ENCODE assay signal across 8 cellular contexts in genomic region chr19:55063492-55063843, GRCh38. TPM values are rescaled to one million over a fixed set of nuclear protein-coding genes. Genes with fewer than 3 reads are reported as not detected.
A peak's percentile ranks its signal among the peaks of the same experiment; 100 is the strongest.
DNase-seq lines count a peak whose midpoint lies in the region; ATAC-seq and TF ChIP-seq lines count a peak whose summit lies in the region.

No MANE protein-coding gene starts in this region.

- peaks cover 2% of the 10 kb centered on the region for H3K36me3 ChIP-seq in adipocyte (ENCODE audit: control insufficient read depth, insufficient read depth, low read length, severe bottlenecking)
- H3K36me3 ChIP-seq in muscle layer of duodenum (ENCODE audit: control insufficient read depth in 1 of 2, insufficient read depth in 2 of 2, low read length in 2 of 2) = peaks cover 0 to 7% of the 10 kb centered on the region in 2 donors
- H3K36me3 ChIP-seq in thoracic aorta = peaks cover 3% of the 10 kb centered on the region

- H3K27me3 ChIP-seq in adipocyte (replicated peaks; ENCODE audit: control insufficient read depth, insufficient read depth, low read length) (peaks cover 23% of the 10 kb centered on the region), muscle layer of duodenum (ENCODE audit: low read depth, low read length) (peaks cover 7% of the 10 kb centered on the region), thoracic aorta (replicated peaks; ENCODE audit: insufficient read depth) (no peaks in the 10 kb centered on the region)

- TF ChIP-seq CTCF in thoracic aorta (IDR thresholded peaks at IDR 0.05) = no peak

- peaks cover 3% of the 10 kb centered on the region for H3K4me1 ChIP-seq in adipocyte (ENCODE audit: control insufficient read depth, insufficient read depth, low read length)
- peaks cover 0 to 8% of the 10 kb centered on the region in 2 donors for H3K4me1 ChIP-seq in muscle layer of duodenum (ENCODE audit: control insufficient read depth in 1 of 2, insufficient read depth in 2 of 2, low read length in 2 of 2)
- peaks cover 3 to 10% of the 10 kb centered on the region in 2 donors for H3K4me1 ChIP-seq in thoracic aorta (ENCODE audit: control insufficient read depth in 1 of 2, low read depth in 2 of 2)

- H3K36me3 Mint-ChIP-seq in activated naive CD4-positive, alpha-beta T cell treated with anti-CD3 and anti-CD28 coated beads for 36 hours (ENCODE audit: low read depth) = peaks cover 9% of the 10 kb centered on the region

- DNase-seq in activated naive CD4-positive, alpha-beta T cell treated with anti-CD3 and anti-CD28 coated beads for 36 hours = no peak
- no peak for DNase-seq in activated naive CD4-positive, alpha-beta T cell (lab: John Stamatoyannopoulos, UW)
- no peak for DNase-seq in adipocyte (ENCODE audit: low read depth)
- DNase-seq in thoracic aorta (ENCODE audit: low spot score) = no peak
- DNase-seq in DMS153 treated with DMSO at 0.1 percent for 48 hours (lab: John Stamatoyannopoulos, UW; ENCODE audit: unreplicated experiment) = no peak

- no peaks in the 10 kb centered on the region for H3K9me3 Mint-ChIP-seq in activated naive CD4-positive, alpha-beta T cell treated with anti-CD3 and anti-CD28 coated beads for 36 hours

- no peak overlapping the region for H3K27ac ChIP-seq in muscle layer of duodenum (ENCODE audit: low read length)
- H3K27ac ChIP-seq in thoracic aorta = peak overlapping the region; percentile 48 to 55

- ATAC-seq in thoracic aorta (ENCODE audit: insufficient number of reproducible peaks, low FRiP score, low read depth) (no peak), HG02884 (IDR thresholded peaks at IDR 0.05; ENCODE audit: unreplicated experiment) (no peak), HG03442 (IDR thresholded peaks at IDR 0.05; ENCODE audit: unreplicated experiment) (no peak)

- intact Hi-C loops in activated naive CD4-positive, alpha-beta T cell treated with anti-CD3 and anti-CD28 coated beads for 36 hours (cut with micrococcal nuclease) = loop anchor here (1.0 to 2.0 kb wide), 6 partner anchors 18 to 615 kb away; partner anchors contain the start of genes KMT5C and LENG8

- H3K9me3 ChIP-seq in adipocyte (ENCODE audit: control insufficient read depth, low read length) (no peaks in the 10 kb centered on the region), muscle layer of duodenum (ENCODE audit: control insufficient read depth in 1 of 2, low read length in 2 of 2) (no peaks in the 10 kb centered on the region), thoracic aorta (no peaks in the 10 kb centered on the region)

- peaks cover 29% of the 10 kb centered on the region for H3K27me3 Mint-ChIP-seq in activated naive CD4-positive, alpha-beta T cell treated with anti-CD3 and anti-CD28 coated beads for 36 hours (ENCODE audit: low read depth)

- CTCF ChIA-PET in activated naive CD4-positive, alpha-beta T cell treated with anti-CD3 and anti-CD28 coated beads for 36 hours (lab: Charles Lee) = no interaction called here

- peaks cover 21% of the 10 kb centered on the region for H3K4me1 Mint-ChIP-seq in activated naive CD4-positive, alpha-beta T cell treated with anti-CD3 and anti-CD28 coated beads for 36 hours (ENCODE audit: low read depth)

- H3K4me3 Mint-ChIP-seq in activated naive CD4-positive, alpha-beta T cell treated with anti-CD3 and anti-CD28 coated beads for 36 hours = peak overlapping the region; percentile 84

- H3K9ac ChIP-seq in adipocyte (ENCODE audit: low read length) = no peak overlapping the region

- H3K27ac Mint-ChIP-seq in activated naive CD4-positive, alpha-beta T cell treated with anti-CD3 and anti-CD28 coated beads for 36 hours = no peak overlapping the region

- H3K4me3 ChIP-seq in adipocyte (ENCODE audit: low read length) (peak overlapping the region; percentile 89), muscle layer of duodenum (ENCODE audit: low read depth in 1 of 2, low read length in 2 of 2) (peak overlapping the region; percentile 39 to 92), thoracic aorta (peak overlapping the region; percentile 91)

RNA-seq across cellular contexts. Expression of gene RDH13, which starts 0.5 kb away (rescaled TPM):
- total RNA-seq in activated naive CD4-positive, alpha-beta T cell treated with anti-CD3 and anti-CD28 coated beads for 36 hours = 1 to 10 TPM; 8.7 to 8.9 TPM
- total RNA-seq in thoracic aorta = 10 to 100 TPM; 22.2 to 23.6 TPM

RNA-seq across cellular contexts. Expression of gene EPS8L1, which starts 12.2 kb away (rescaled TPM):
- under 1 TPM; 0.88 to 0.89 TPM for total RNA-seq in activated naive CD4-positive, alpha-beta T cell treated with anti-CD3 and anti-CD28 coated beads for 36 hours
- 10 to 100 TPM in 1 of 2 donors, 1 to 10 TPM in 1; 5.4 to 16.3 TPM for total RNA-seq in thoracic aorta

RNA-seq across cellular contexts. Expression of gene GP6, which starts 25.4 kb away (rescaled TPM):
- total RNA-seq in activated naive CD4-positive, alpha-beta T cell treated with anti-CD3 and anti-CD28 coated beads for 36 hours = not detected
- not detected for total RNA-seq in thoracic aorta

RNA-seq across cellular contexts. Expression of gene PPP1R12C, which starts 54.0 kb away (rescaled TPM):
- 10 to 100 TPM; 41.2 to 42.1 TPM for total RNA-seq in activated naive CD4-positive, alpha-beta T cell treated with anti-CD3 and anti-CD28 coated beads for 36 hours
- 100 to 1,000 TPM; 194 to 250 TPM for total RNA-seq in thoracic aorta
